8 cellular contexts compared by ENCODE assay signal in genomic region chr22:30667486-30668305, GRCh38. TPM values are rescaled to one million over a fixed set of nuclear protein-coding genes. Genes with fewer than 3 reads are reported as not detected.
DNase-seq lines count a peak whose midpoint lies in the region; ATAC-seq and TF ChIP-seq lines count a peak whose summit lies in the region.

DUSP18 (minus strand) TSS chr22:30667875; CDS start chr22:30664003, 3,872 bp downstream.

- H3K4me1 Mint-ChIP-seq in IgD-negative memory B cell = peaks cover 10 to 18% (median 11%) of the 10 kb centered on the region in 3 donors

- H3K4me3 Mint-ChIP-seq in IgD-negative memory B cell = peak within 1 kb of the TSS; percentile 94 to 97 (median 96)

- peaks cover 1% of the 10 kb centered on the region for H3K36me3 Mint-ChIP-seq in IgD-negative memory B cell

- peak; percentile 82 for ATAC-seq in GM21528 (IDR thresholded peaks at IDR 0.05; ENCODE audit: low FRiP score, unreplicated experiment)

- no peaks in the 10 kb centered on the region for H3K27me3 Mint-ChIP-seq in IgD-negative memory B cell

- no peaks in the 10 kb centered on the region for H3K9me3 Mint-ChIP-seq in IgD-negative memory B cell

- peak; percentile 35 for TF ChIP-seq CTCF in epithelial cell of proximal tubule (conservative IDR thresholded peaks at IDR 0.05; ENCODE audit: low read depth, low read length)

- H3K27ac Mint-ChIP-seq in IgD-negative memory B cell = peak within 1 kb of the TSS; percentile 56 to 93 (median 71)

- peak within 1 kb of the TSS; percentile 72 for H3K4me3 ChIP-seq in epithelial cell of proximal tubule (ENCODE audit: low read depth, low read length)

- DNase-seq in DMS153 (lab: John Stamatoyannopoulos, UW) (peak; percentile 81), OCI-M1 (lab: John Stamatoyannopoulos, UW) (peak; percentile 92), activated T-cell treated with anti-CD3 and anti-CD28 coated beads for 48 hours (ENCODE audit: low read depth) (peak; percentile 93), epithelial cell of proximal tubule (ENCODE audit: low read depth) (no peak), mucosa of gallbladder (ENCODE audit: low spot score) (peak; percentile 95)
- DNase-seq in stimulated activated CD8-positive, alpha-beta memory T cell treated with anti-CD3 and anti-CD28 coated beads, Interleukin-4, amount 100 ng/mL, for 24 hours (ENCODE audit: low read depth) = peak; percentile 93

RNA-seq across cellular contexts. Expression of gene DUSP18, which starts in this region (rescaled TPM):
- polyA plus RNA-seq in IgD-negative memory B cell = 11.4 TPM
- total RNA-seq in epithelial cell of proximal tubule (5.2 and 11.5 TPM in 2 replicates), mucosa of gallbladder (24.2 TPM)
